1 cellular context compared by ENCODE assay signal in the genomic region with DNA sequence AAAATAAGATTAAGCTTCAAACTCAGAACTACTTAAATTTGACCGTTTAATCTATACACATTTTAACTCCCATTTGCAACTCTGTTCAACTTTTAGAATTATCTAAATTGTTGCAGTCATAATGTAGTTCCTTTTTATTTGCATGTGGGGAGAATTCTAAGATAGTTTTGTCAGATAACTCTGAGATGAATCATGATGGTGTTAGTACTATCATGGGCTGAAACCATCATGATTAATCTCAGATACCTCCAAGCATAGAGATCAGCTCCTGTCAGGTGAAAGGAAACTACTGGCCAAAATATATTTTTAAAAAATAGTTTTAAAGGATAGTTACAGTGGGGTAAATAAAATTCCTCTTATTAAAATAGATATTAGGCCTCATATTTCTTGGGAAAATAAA.
A peak's percentile ranks its signal among the peaks of the same experiment; 100 is the strongest.
TF ChIP-seq lines count a peak whose summit lies in the region.

No MANE protein-coding gene starts in this region.

TF ChIP-seq in SK-N-SH, 30 proteins besides CTCF, POLR2A, EP300 and RAD21 (continued from another document):
- TF ChIP-seq NFIC (IDR thresholded peaks at IDR 0.05; ENCODE audit: borderline replicate concordance) (peak; percentile 26; the same call in 1 of the 2 replicates), MXI1 (IDR thresholded peaks at IDR 0.05; ENCODE audit: low read depth, low read length) (no peak)
- TF ChIP-seq, protein P1, sequence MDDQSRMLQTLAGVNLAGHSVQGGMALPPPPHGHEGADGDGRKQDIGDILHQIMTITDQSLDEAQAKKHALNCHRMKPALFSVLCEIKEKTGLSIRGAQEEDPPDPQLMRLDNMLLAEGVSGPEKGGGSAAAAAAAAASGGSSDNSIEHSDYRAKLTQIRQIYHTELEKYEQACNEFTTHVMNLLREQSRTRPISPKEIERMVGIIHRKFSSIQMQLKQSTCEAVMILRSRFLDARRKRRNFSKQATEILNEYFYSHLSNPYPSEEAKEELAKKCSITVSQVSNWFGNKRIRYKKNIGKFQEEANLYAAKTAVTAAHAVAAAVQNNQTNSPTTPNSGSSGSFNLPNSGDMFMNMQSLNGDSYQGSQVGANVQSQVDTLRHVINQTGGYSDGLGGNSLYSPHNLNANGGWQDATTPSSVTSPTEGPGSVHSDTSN (IDR thresholded peaks at IDR 0.05): peak; percentile 63
